Comparison of ENCODE assay signal across 8 cellular contexts in the genomic region with DNA sequence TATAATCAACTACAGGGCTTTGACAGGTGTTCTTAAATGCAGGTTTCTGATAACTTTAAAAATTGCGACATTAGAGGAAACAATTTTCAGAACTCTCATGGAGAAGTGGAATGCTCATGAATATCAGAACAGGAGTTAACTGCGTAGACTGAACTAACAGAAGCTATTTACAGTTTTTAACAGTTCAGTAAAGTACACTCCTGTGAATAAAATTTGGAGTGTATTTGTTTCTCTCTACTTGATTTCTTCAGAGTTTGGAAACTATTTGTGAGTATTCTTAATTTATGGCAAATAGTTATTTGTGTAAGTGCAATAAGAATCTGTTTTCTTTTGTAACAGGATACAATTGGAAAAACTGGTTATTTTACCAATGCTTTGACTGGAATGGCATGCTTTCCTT.
"Had no signal": no experiment of that assay in that cellular context is flagged by ENCODE, and none has a peak within 500 bp of the region (broad histone marks: within the 10 kb centered on the region; RNA-seq: fewer than 3 reads in every experiment).

No MANE protein-coding gene starts in this region.

- ATAC-seq: HCT116 had no signal

- H3K9me3 ChIP-seq: HAP-1 had no signal

- H3K36me3 ChIP-seq: HAP-1 had no signal

- H3K4me1 ChIP-seq: HAP-1 had no signal

- DNase-seq: GM23248, GOT3, H7, KG1 had no signal

- H3K27ac ChIP-seq: GM23248 had no signal

- H3K9ac ChIP-seq: GM23248 had no signal

- H2AFZ ChIP-seq: GM23248 had no signal

- H3K4me3 ChIP-seq: GM23248, HAP-1 had no signal

- FAIRE-seq: HTR-8/SVneo had no signal

- H3K27ac Mint-ChIP-seq: IgD-negative memory B cell had no signal
